25 cellular contexts compared by ENCODE assay signal in genomic region chr21:26060335-26061115, GRCh38.
DNase-seq lines count a peak whose midpoint lies in the region; ATAC-seq, FAIRE-seq and TF ChIP-seq lines count a peak whose summit lies in the region.
"Had no signal": no experiment of that assay in that cellular context is flagged by ENCODE, and none has a peak within 500 bp of the region (broad histone marks: within the 10 kb centered on the region; RNA-seq: fewer than 3 reads in every experiment).

No MANE protein-coding gene starts in this region.

- H3K4me3 Mint-ChIP-seq in H9 (no peak overlapping the region), brain (no peak overlapping the region)
- H3K4me3 Mint-ChIP-seq in stimulated activated effector memory CD8-positive, alpha-beta T cell treated with anti-CD3 and anti-CD28 coated beads, Interleukin-12 subunit alpha, Interleukin-12 subunit beta, amount 100 ng/mL, for 72 hours = no peak overlapping the region
- H3K4me3 Mint-ChIP-seq: activated CD4-positive, alpha-beta T cell treated with anti-CD3 and anti-CD28 coated beads, Interleukin-2, amount 10 ng/mL, durations not matched to agents 7 days and 5 days; activated naive CD8-positive, alpha-beta T cell treated with anti-CD3 and anti-CD28 coated beads, Interleukin-2, amount 10 ng/mL, durations not matched to agents 7 days and 5 days; IgD-negative memory B cell; immature natural killer cell; type B pancreatic cell had no signal

- no peak for DNase-seq in H9
- no peak for DNase-seq in mesenchymal stem cell
- DNase-seq in sigmoid colon = no peak
- DNase-seq in RCC 7860 (ENCODE audit: low spot score) = no peak
- DNase-seq in stimulated activated effector memory CD8-positive, alpha-beta T cell treated with anti-CD3 and anti-CD28 coated beads, Interleukin-12 subunit alpha, Interleukin-12 subunit beta, amount 100 ng/mL, for 72 hours (ENCODE audit: low spot score in 2 of 2) = no peak
- no peak for DNase-seq in NCI-H2029 treated with DMSO at 0.1 percent for 48 hours (lab: John Stamatoyannopoulos, UW)
- DNase-seq in A673 (ENCODE audit: low spot score) = no peak
- DNase-seq: ACHN; activated CD4-positive, alpha-beta T cell treated with anti-CD3 and anti-CD28 coated beads, Interleukin-2, amount 10 ng/mL, durations not matched to agents 7 days and 5 days; activated naive CD8-positive, alpha-beta T cell treated with anti-CD3 and anti-CD28 coated beads, Interleukin-2, amount 10 ng/mL, durations not matched to agents 7 days and 5 days; Calu3; dermis blood vessel endothelial cell; immature natural killer cell; NCI-H1417 treated with DMSO at 0.1 percent for 48 hours; retina; stimulated activated CD4-positive, alpha-beta T cell treated with anti-CD3 and anti-CD28 coated beads, Interleukin-15, amount 100 ng/mL, for 24 hours had no signal

- H2BK20ac ChIP-seq in H9 (ENCODE audit: low read depth, low read length, poor library complexity, severe bottlenecking) = no peak overlapping the region

- H2AFZ ChIP-seq in H9 (ENCODE audit: low read length) (no peak overlapping the region), mesenchymal stem cell (ENCODE audit: low read depth, low read length) (no peak overlapping the region)

- H2BK120ac ChIP-seq in H9 (ENCODE audit: low read depth, low read length, poor library complexity, severe bottlenecking) (no peak overlapping the region), mesenchymal stem cell (ENCODE audit: low read depth, low read length) (no peak overlapping the region)

- H3K36me3 Mint-ChIP-seq in H9 (ENCODE audit: insufficient read depth in 1 of 3, low read depth in 3 of 3) (no peaks in the 10 kb centered on the region; a peak in 2 of 7 replicates), brain (peaks cover 24% of the 10 kb centered on the region)
- no peaks in the 10 kb centered on the region for H3K36me3 Mint-ChIP-seq in stimulated activated effector memory CD8-positive, alpha-beta T cell treated with anti-CD3 and anti-CD28 coated beads, Interleukin-12 subunit alpha, Interleukin-12 subunit beta, amount 100 ng/mL, for 72 hours
- H3K36me3 Mint-ChIP-seq: activated naive CD8-positive, alpha-beta T cell treated with anti-CD3 and anti-CD28 coated beads, Interleukin-2, amount 10 ng/mL, durations not matched to agents 7 days and 5 days; IgD-negative memory B cell; immature natural killer cell had no signal

- H2BK5ac ChIP-seq in H9 (ENCODE audit: insufficient read length, low read length) (no peak overlapping the region), mesenchymal stem cell (ENCODE audit: low read depth, low read length, poor library complexity, severe bottlenecking) (no peak overlapping the region)

- H3K27ac ChIP-seq in H9 (ENCODE audit: insufficient read length, low read depth, low read length) = no peak overlapping the region
- no peak overlapping the region for H3K27ac ChIP-seq in mesenchymal stem cell (ENCODE audit: low read length, poor library complexity, severe bottlenecking)
- peak overlapping the region; percentile 12 to 62 (median 39) for H3K27ac ChIP-seq in sigmoid colon
- no peak overlapping the region for H3K27ac ChIP-seq in A673 (ENCODE audit: low read depth, low read length, poor library complexity, severe bottlenecking)
- H3K27ac ChIP-seq: SK-N-MC, VCaP had no signal

- H3K36me3 ChIP-seq in mesenchymal stem cell (ENCODE audit: control insufficient read depth in 1 of 2, insufficient read depth in 2 of 2, low read depth in 1 of 2, low read length in 2 of 2) = peaks cover 2 to 12% of the 10 kb centered on the region in 2 experiments
- no peaks in the 10 kb centered on the region for H3K36me3 ChIP-seq in sigmoid colon
- no peaks in the 10 kb centered on the region for H3K36me3 ChIP-seq in A673 (ENCODE audit: insufficient read depth, low read length, poor library complexity, severe bottlenecking)
- H3K36me3 ChIP-seq: breast epithelium had no signal

- H3T11ph ChIP-seq in H9 (ENCODE audit: low read length) = no peak overlapping the region

- H3K27ac Mint-ChIP-seq in H9 (peak overlapping the region; percentile 0 to 5 (median 2); a peak in 6 of 7 replicates), brain (peak overlapping the region in 3 of 5 experiments; percentile 1 to 21 (median 1))
- H3K27ac Mint-ChIP-seq in stimulated activated effector memory CD8-positive, alpha-beta T cell treated with anti-CD3 and anti-CD28 coated beads, Interleukin-12 subunit alpha, Interleukin-12 subunit beta, amount 100 ng/mL, for 72 hours = no peak overlapping the region
- H3K27ac Mint-ChIP-seq: activated CD4-positive, alpha-beta T cell treated with anti-CD3 and anti-CD28 coated beads, Interleukin-2, amount 10 ng/mL, durations not matched to agents 7 days and 5 days; activated naive CD8-positive, alpha-beta T cell treated with anti-CD3 and anti-CD28 coated beads, Interleukin-2, amount 10 ng/mL, durations not matched to agents 7 days and 5 days; activated T-helper 2 cell treated with anti-CD3 and anti-CD28 coated beads, Interferon-gamma antibody, Interleukin-2, Interleukin-4, amounts not matched to agents 10 μg/mL and 5 μg/mL and 100 μg/mL, durations not matched to agents 14 hours and 24 hours and 36 hours; immature natural killer cell; type B pancreatic cell had no signal

- H3K23ac ChIP-seq in H9 (ENCODE audit: insufficient read length, low read depth, low read length) (no peak overlapping the region), mesenchymal stem cell (ENCODE audit: low read length in 2 of 2) (no peak overlapping the region)

- peaks cover 14% of the 10 kb centered on the region for H3K79me1 ChIP-seq in H9 (ENCODE audit: insufficient read depth, low read depth, low read length, poor library complexity, severe bottlenecking)
- H3K79me1 ChIP-seq in mesenchymal stem cell (replicated peaks; ENCODE audit: low read length, poor library complexity, severe bottlenecking) = peaks cover 35% of the 10 kb centered on the region

- peaks cover 37 to 40% of the 10 kb centered on the region in 2 experiments for H3K4me1 Mint-ChIP-seq in H9
- H3K4me1 Mint-ChIP-seq in brain = peaks cover 70% of the 10 kb centered on the region
- H3K4me1 Mint-ChIP-seq in stimulated activated effector memory CD8-positive, alpha-beta T cell treated with anti-CD3 and anti-CD28 coated beads, Interleukin-12 subunit alpha, Interleukin-12 subunit beta, amount 100 ng/mL, for 72 hours = no peaks in the 10 kb centered on the region
- H3K4me1 Mint-ChIP-seq: activated CD4-positive, alpha-beta T cell treated with anti-CD3 and anti-CD28 coated beads, Interleukin-2, amount 10 ng/mL, durations not matched to agents 7 days and 5 days; activated naive CD8-positive, alpha-beta T cell treated with anti-CD3 and anti-CD28 coated beads, Interleukin-2, amount 10 ng/mL, durations not matched to agents 7 days and 5 days; immature natural killer cell had no signal

- H3K27me3 Mint-ChIP-seq in H9 (ENCODE audit: low read depth) (no peaks in the 10 kb centered on the region; the same call in 1 of the 2 replicates), brain (no peaks in the 10 kb centered on the region)
- H3K27me3 Mint-ChIP-seq: activated CD4-positive, alpha-beta T cell treated with anti-CD3 and anti-CD28 coated beads, Interleukin-2, amount 10 ng/mL, durations not matched to agents 7 days and 5 days; activated naive CD8-positive, alpha-beta T cell treated with anti-CD3 and anti-CD28 coated beads, Interleukin-2, amount 10 ng/mL, durations not matched to agents 7 days and 5 days; IgD-negative memory B cell; type B pancreatic cell had no signal

- H4K91ac ChIP-seq in H9 (ENCODE audit: insufficient read length, low read depth, low read length) (no peak overlapping the region), mesenchymal stem cell (ENCODE audit: low read length) (peak overlapping the region; percentile 86)

- H2BK12ac ChIP-seq in H9 (ENCODE audit: insufficient read length, low read depth, low read length) (no peak overlapping the region), mesenchymal stem cell (ENCODE audit: low read length in 2 of 2) (no peak overlapping the region)

- no peaks in the 10 kb centered on the region for H4K20me1 ChIP-seq in H9 (ENCODE audit: control insufficient read depth, insufficient read depth, insufficient read length)

- H4K8ac ChIP-seq in H9 (replicated peaks; ENCODE audit: insufficient read length, low read depth, low read length) = no peak overlapping the region
- H4K8ac ChIP-seq in mesenchymal stem cell (ENCODE audit: low read length) = no peak overlapping the region

- H3K4me3 ChIP-seq in mesenchymal stem cell (ENCODE audit: insufficient read depth in 1 of 2, low read depth in 1 of 2, low read length in 2 of 2) (no peak overlapping the region), sigmoid colon (no peak overlapping the region), A673 (ENCODE audit: low read depth, low read length, poor library complexity, severe bottlenecking) (no peak overlapping the region)
- H3K4me3 ChIP-seq: BLaER1 treated with 17β-estradiol and CSF1 and Interleukin-3, amounts not matched to agents 10 nM and 100 nM; breast epithelium; SK-N-MC had no signal

- TF ChIP-seq CTCF in H9 (conservative IDR thresholded peaks at IDR 0.05) (no peak), brain (conservative IDR thresholded peaks at IDR 0.05) (no peak), sigmoid colon (IDR thresholded peaks at IDR 0.05) (no peak), A673 (conservative IDR thresholded peaks at IDR 0.05; ENCODE audit: low read depth, low read length) (no peak)

- no CpG with 5 or more reads among the region's 7 CpGs for WGBS in H9 (ENCODE audit: extremely low coverage, insufficient read length, low lambda C conversion rate)
- 96% methylated on average over 7 of the region's 7 CpGs for WGBS in mesenchymal stem cell
- 88% methylated on average over 7 of the region's 7 CpGs for WGBS in sigmoid colon, 2 donors

- H2AK5ac ChIP-seq in H9 (ENCODE audit: insufficient read length, low read length) (no peak overlapping the region), mesenchymal stem cell (ENCODE audit: low read length, severe bottlenecking) (no peak overlapping the region)

- no peaks in the 10 kb centered on the region for H3K23me2 ChIP-seq in H9 (ENCODE audit: insufficient read length, low read depth, low read length, poor library complexity, severe bottlenecking)

- H3K9me3 ChIP-seq in H9 (ENCODE audit: control insufficient read depth, low read depth, low read length) (no peaks in the 10 kb centered on the region), mesenchymal stem cell (ENCODE audit: control insufficient read depth, low read length) (no peaks in the 10 kb centered on the region), sigmoid colon (no peaks in the 10 kb centered on the region), A673 (ENCODE audit: low read depth, low read length, poor library complexity, severe bottlenecking) (no peaks in the 10 kb centered on the region)
- H3K9me3 ChIP-seq: BLaER1 treated with 17β-estradiol and CSF1 and Interleukin-3, amounts not matched to agents 10 nM and 100 nM; breast epithelium had no signal

- H4K5ac ChIP-seq in H9 (ENCODE audit: insufficient read length, low read depth, low read length) = no peak overlapping the region

- H3K9ac ChIP-seq in H9 (ENCODE audit: extremely low read depth, insufficient read length, low read length) (no peak overlapping the region), mesenchymal stem cell (ENCODE audit: low read length) (no peak overlapping the region)
- H3K9ac ChIP-seq: BLaER1 treated with 17β-estradiol and CSF1 and Interleukin-3, amounts not matched to agents 10 nM and 100 nM had no signal

- H3K4ac ChIP-seq in H9 (ENCODE audit: low read depth, low read length) (no peak overlapping the region), mesenchymal stem cell (ENCODE audit: low read depth in 1 of 2, low read length in 2 of 2) (no peak overlapping the region)

- BruUV-seq in A673 (replicated peaks; lab: Mats Ljungman, UMichigan) = no TSS peak

- H3K4me2 ChIP-seq in H9 (ENCODE audit: insufficient read depth, insufficient read length, low read length) (no peak overlapping the region), mesenchymal stem cell (ENCODE audit: low read length, poor library complexity, severe bottlenecking) (no peak overlapping the region)
- H3K4me2 ChIP-seq: BLaER1 treated with 17β-estradiol and CSF1 and Interleukin-3, amounts not matched to agents 10 nM and 100 nM had no signal

- H3K9me3 Mint-ChIP-seq in H9 = no peaks in the 10 kb centered on the region
- H3K9me3 Mint-ChIP-seq in brain = no peaks in the 10 kb centered on the region
- H3K9me3 Mint-ChIP-seq in stimulated activated effector memory CD8-positive, alpha-beta T cell treated with anti-CD3 and anti-CD28 coated beads, Interleukin-12 subunit alpha, Interleukin-12 subunit beta, amount 100 ng/mL, for 72 hours = no peaks in the 10 kb centered on the region
- H3K9me3 Mint-ChIP-seq: activated CD4-positive, alpha-beta T cell treated with anti-CD3 and anti-CD28 coated beads, Interleukin-2, amount 10 ng/mL, durations not matched to agents 7 days and 5 days; activated naive CD8-positive, alpha-beta T cell treated with anti-CD3 and anti-CD28 coated beads, Interleukin-2, amount 10 ng/mL, durations not matched to agents 7 days and 5 days; activated T-helper 2 cell treated with anti-CD3 and anti-CD28 coated beads, Interferon-gamma antibody, Interleukin-2, Interleukin-4, amounts not matched to agents 10 μg/mL and 5 μg/mL and 100 μg/mL, durations not matched to agents 14 hours and 24 hours and 36 hours; IgD-negative memory B cell; type B pancreatic cell had no signal

- H3K18ac ChIP-seq in H9 (ENCODE audit: insufficient read length, low read depth, low read length) = no peak overlapping the region
- H3K18ac ChIP-seq in mesenchymal stem cell (ENCODE audit: low read depth in 1 of 2, low read length in 2 of 2) = peak overlapping the region; percentile 40 to 62

- no peak for TF ChIP-seq EP300 in sigmoid colon (IDR thresholded peaks at IDR 0.05)

- H3K4me1 ChIP-seq in H9 (ENCODE audit: insufficient read depth, low read length) (peaks cover 2% of the 10 kb centered on the region; the same call in 1 of the 2 replicates), mesenchymal stem cell (ENCODE audit: control insufficient read depth, insufficient read depth, low read depth, low read length) (peaks cover 3% of the 10 kb centered on the region), sigmoid colon (peaks cover 0 to 17% (median 9%) of the 10 kb centered on the region in 4 donors), A673 (ENCODE audit: insufficient read depth, low read length, poor library complexity, severe bottlenecking) (peaks cover 6% of the 10 kb centered on the region)
- H3K4me1 ChIP-seq: breast epithelium had no signal

- FAIRE-seq in RCC 7860 (lab: Jason Lieb, UNC) = no peak
- FAIRE-seq: H1 had no signal

- H3K79me2 ChIP-seq in H9 (ENCODE audit: insufficient read depth, low read length) = peaks cover 40% of the 10 kb centered on the region; the same call in 1 of the 2 replicates

- TF ChIP-seq POLR2A in sigmoid colon (IDR thresholded peaks at IDR 0.05) = no peak

- intact Hi-C loops in sigmoid colon (cut with DNase I) = no loop called here
- intact Hi-C loops in A673 (cut with micrococcal nuclease; ENCODE audit: unreplicated experiment) = no loop called here

- H2BK15ac ChIP-seq in H9 (ENCODE audit: low read depth, low read length) (no peak overlapping the region), mesenchymal stem cell (ENCODE audit: low read depth, poor library complexity, severe bottlenecking) (peak overlapping the region; percentile 7)

- H3K27me3 ChIP-seq in H9 (ENCODE audit: insufficient read depth, low read length) (no peaks in the 10 kb centered on the region), mesenchymal stem cell (ENCODE audit: control insufficient read depth in 1 of 2, insufficient read depth in 1 of 2, low read length in 2 of 2) (no peaks in the 10 kb centered on the region), sigmoid colon (no peaks in the 10 kb centered on the region), A673 (replicated peaks; ENCODE audit: insufficient read depth, low read depth, low read length, poor library complexity) (no peaks in the 10 kb centered on the region)
- H3K27me3 ChIP-seq: BLaER1 treated with 17β-estradiol and CSF1 and Interleukin-3, amounts not matched to agents 10 nM and 100 nM; breast epithelium had no signal

- H3K14ac ChIP-seq in H9 (ENCODE audit: insufficient read depth, low read length) (no peak overlapping the region), mesenchymal stem cell (ENCODE audit: low read length in 2 of 2) (no peak overlapping the region)

- H3K56ac ChIP-seq in H9 (ENCODE audit: insufficient read length, low read depth, low read length) = no peak overlapping the region

- ATAC-seq in stimulated activated effector memory CD8-positive, alpha-beta T cell treated with anti-CD3 and anti-CD28 coated beads, Interleukin-12 subunit alpha, Interleukin-12 subunit beta, amount 100 ng/mL, for 72 hours = no peak

- POLR2A ChIA-PET in A673 (lab: Charles Lee; ENCODE audit: low non-redundant PET) = no interaction called here

- CTCF ChIA-PET in A673 (lab: Charles Lee) = no interaction called here

Comparison
In these comparisons a context has a peak if more than half of its experiments do, and no peak if none do; other contexts are left out.
1. H3K27ac ChIP-seq: peak in sigmoid colon (4 of 4); none in H9 (single experiment), mesenchymal stem cell (single experiment) and A673 (single experiment).